Comparison of ENCODE assay signal across 10 cellular contexts in genomic region chr9:98075332-98075805, GRCh38. TPM values are rescaled to one million over a fixed set of nuclear protein-coding genes. Genes with fewer than 3 reads are reported as not detected.
DNase-seq lines count a peak whose midpoint lies in the region; ATAC-seq, FAIRE-seq and TF ChIP-seq lines count a peak whose summit lies in the region.
"Had no signal": no experiment of that assay in that cellular context is flagged by ENCODE, and none has a peak within 500 bp of the region (broad histone marks: within the 10 kb centered on the region; RNA-seq: fewer than 3 reads in every experiment).

No MANE protein-coding gene starts in this region.

- H3K4ac ChIP-seq in IMR-90 (ENCODE audit: low read depth, low read length): peak overlapping the region; percentile 38; the same call in 1 of the 2 replicates

- H4K5ac ChIP-seq in IMR-90 (ENCODE audit: low read depth, low read length): no peak overlapping the region; the same call in 1 of the 2 replicates

- H3K9ac ChIP-seq in IMR-90 (ENCODE audit: low read depth, low read length): no peak overlapping the region
- H3K9ac ChIP-seq in mucosa of rectum (ENCODE audit: low read depth in 1 of 2, low read length in 2 of 2): peak overlapping the region in 1 of 2 donors; percentile 79

- H2BK5ac ChIP-seq in IMR-90 (ENCODE audit: low read depth, low read length, poor library complexity, severe bottlenecking): no peak overlapping the region

- H3K4me1 ChIP-seq in IMR-90 (ENCODE audit: control insufficient read depth, insufficient read depth, low read length): peaks cover 5% of the 10 kb centered on the region
- peaks cover 29 to 48% of the 10 kb centered on the region in 2 donors for H3K4me1 ChIP-seq in mucosa of rectum (ENCODE audit: control insufficient read depth in 2 of 2, insufficient read depth in 2 of 2, low read length in 2 of 2)

- no peak for TF ChIP-seq RAD21 in IMR-90 (IDR thresholded peaks at IDR 0.05; ENCODE audit: low read length)

- WGBS in IMR-90 (ENCODE audit: extremely low coverage in 2 of 2, insufficient read length in 1 of 2), 2 experiments: 25% methylated on average over 1 of the region's 6 CpGs; no CpG with 5 or more reads in 1 of the 2 experiments

- H3K9me3 ChIP-seq in IMR-90 (ENCODE audit: control insufficient read depth, insufficient read depth, low read length): no peaks in the 10 kb centered on the region
- no peaks in the 10 kb centered on the region for H3K9me3 ChIP-seq in mucosa of rectum (ENCODE audit: control insufficient read depth in 2 of 2, low read length in 2 of 2)

- TF ChIP-seq CTCF in IMR-90 (conservative IDR thresholded peaks at IDR 0.05; ENCODE audit: low read depth, low read length) (no peak), bronchial epithelial cell (IDR thresholded peaks at IDR 0.05; ENCODE audit: insufficient read depth, low read length, severe bottlenecking) (no peak)

- intact Hi-C loops in IMR-90 (cut with micrococcal nuclease): no loop called here

- H4K91ac ChIP-seq in IMR-90 (ENCODE audit: insufficient read depth, low read depth, low read length): no peak overlapping the region

- no peak overlapping the region for H3K18ac ChIP-seq in IMR-90 (ENCODE audit: low read depth, low read length)

- DNase-seq in AG20443 (ENCODE audit: low spot score) (peak; percentile 85), IMR-90 (peak; percentile 78), bronchial epithelial cell (ENCODE audit: low read depth) (peak; percentile 91), GM12892 (ENCODE audit: insufficient read length) (no peak), mesenteric fat pad (ENCODE audit: low spot score) (no peak), NCI-H526 treated with DMSO at 0.1 percent for 48 hours (lab: John Stamatoyannopoulos, UW) (no peak), DMS53 (lab: John Stamatoyannopoulos, UW) (no peak)
- DNase-seq: NCI-H510A had no signal

- dilution Hi-C loops in IMR-90 (cut with HindIII; ENCODE audit: low sequenced_read_pairs, unreplicated experiment): no loop called here

- H4K20me1 ChIP-seq in IMR-90 (ENCODE audit: insufficient read depth, low read length): peaks cover 27% of the 10 kb centered on the region

- POLR2A ChIA-PET in IMR-90 (lab: Charles Lee; ENCODE audit: unreplicated experiment): no interaction called here

- peaks cover 16 to 70% of the 10 kb centered on the region in 2 experiments for H3K79me1 ChIP-seq in IMR-90 (ENCODE audit: low read depth in 1 of 2, low read length in 2 of 2)

- H2BK20ac ChIP-seq in IMR-90 (ENCODE audit: low read depth, low read length): no peak overlapping the region

- H2BK120ac ChIP-seq in IMR-90 (ENCODE audit: low read depth, low read length): no peak overlapping the region

- no peak overlapping the region for H3K23ac ChIP-seq in IMR-90 (ENCODE audit: low read depth, low read length)

- H2BK15ac ChIP-seq in IMR-90 (ENCODE audit: low read depth, low read length): no peak overlapping the region

- H3K14ac ChIP-seq in IMR-90 (replicated peaks; ENCODE audit: low read depth, low read length): no peak overlapping the region; the same call in 1 of the 2 replicates

- CTCF ChIA-PET in IMR-90 (lab: Yijun Ruan, JAX): interaction anchor here (0.6 kb wide), 1 partner anchor 280 kb away, joined by 4 read pairs; no protein-coding TSS in a partner anchor

- H2AK5ac ChIP-seq in IMR-90 (ENCODE audit: low read depth, low read length): peak overlapping the region; percentile 92

- H3K9me1 ChIP-seq in IMR-90 (ENCODE audit: insufficient read depth, low read length): peaks cover 2% of the 10 kb centered on the region; the same call in 1 of the 2 replicates

- peaks cover 22% of the 10 kb centered on the region for H3K36me3 ChIP-seq in IMR-90 (ENCODE audit: control insufficient read depth, insufficient read depth, low read length)
- peaks cover 1% of the 10 kb centered on the region for H3K36me3 ChIP-seq in bronchial epithelial cell (ENCODE audit: control insufficient read depth, insufficient read depth, low read length)
- peaks cover 26 to 36% of the 10 kb centered on the region in 2 donors for H3K36me3 ChIP-seq in mucosa of rectum (ENCODE audit: control insufficient read depth in 2 of 2, insufficient read depth in 2 of 2, low read length in 2 of 2)

- peak overlapping the region in 1 of 2 experiments; percentile 74; a peak in 2 of 4 replicates for H4K8ac ChIP-seq in IMR-90 (ENCODE audit: low read depth in 2 of 2, low read length in 2 of 2)

- H2AFZ ChIP-seq in IMR-90 (replicated peaks; ENCODE audit: low read length, poor library complexity): peak overlapping the region; percentile 27

- no TSS peak for BruUV-seq in IMR-90 (replicated peaks; lab: Mats Ljungman, UMichigan)

- in situ Hi-C loops in IMR-90 (cut with MboI; ENCODE audit: low sequenced_read_pairs): no loop called here

- H3K4me3 ChIP-seq in IMR-90 (ENCODE audit: insufficient read depth, low read depth, low read length) (no peak overlapping the region), bronchial epithelial cell (ENCODE audit: low read depth, low read length) (no peak overlapping the region), mucosa of rectum (ENCODE audit: low read length in 2 of 2) (no peak overlapping the region)

- H3K4me2 ChIP-seq in IMR-90 (ENCODE audit: low read depth, low read length): no peak overlapping the region

- H3K27ac ChIP-seq in IMR-90 (ENCODE audit: insufficient read depth, low read length) (0 out of 2 replicates have a peak overlapping the region, but pooled peaks have one; percentile 49), mucosa of rectum (ENCODE audit: low read depth in 2 of 2, low read length in 2 of 2) (peak overlapping the region; percentile 28 to 45)

- H2AK9ac ChIP-seq in IMR-90 (replicated peaks; ENCODE audit: low read depth, low read length, poor library complexity): no peak overlapping the region

- peak; percentile 70 for ATAC-seq in IMR-90 (ENCODE audit: low read depth)

- H3K56ac ChIP-seq in IMR-90 (ENCODE audit: extremely low read depth, insufficient read depth, low read length): no peak overlapping the region

- FAIRE-seq in bronchial epithelial cell (lab: Jason Lieb, UNC) (peak; percentile 64), GM12892 (lab: Jason Lieb, UNC) (no peak)
- FAIRE-seq: colon had no signal

- H3K27me3 ChIP-seq in IMR-90 (ENCODE audit: control insufficient read depth, insufficient read depth, low read length) (no peaks in the 10 kb centered on the region), bronchial epithelial cell (ENCODE audit: control insufficient read depth, insufficient read depth, low read length) (no peaks in the 10 kb centered on the region), mucosa of rectum (ENCODE audit: control insufficient read depth in 2 of 2, insufficient read depth in 2 of 2, low read length in 2 of 2) (no peaks in the 10 kb centered on the region)

- no peak for TF ChIP-seq POLR2A in IMR-90 (IDR thresholded peaks at IDR 0.05; ENCODE audit: low read depth, low read length)
- TF ChIP-seq POLR2A in GM12892 (IDR thresholded peaks at IDR 0.05; ENCODE audit: low read depth, low read length): no peak

TF ChIP-seq in IMR-90, 13 proteins besides CTCF, POLR2A, EP300 and RAD21:
- no peak for TF ChIP-seq NFE2L2 (IDR thresholded peaks at IDR 0.05; ENCODE audit: low read depth, low read length)
- TF ChIP-seq USF2 (IDR thresholded peaks at IDR 0.05; ENCODE audit: low read depth, low read length): peak; percentile 91
TF ChIP-seq in IMR-90: peak in this region for 1.

RNA-seq across cellular contexts. Expression of gene NANS, which starts 18.8 kb away (rescaled TPM):
- total RNA-seq in IMR-90 (2012; rRNA removed) (306 and 313 TPM in 2 replicates), bronchial epithelial cell (98.8 and 118 TPM in 2 replicates), mesenteric fat pad (48.6 TPM)
- 197 and 210 TPM in 2 replicates for polyA plus RNA-seq in IMR-90 (2012; rRNA removed)
- 201 and 222 TPM in 2 replicates for polyA plus RNA-seq in IMR-90 (2012; cell fraction: cytosol; rRNA removed)
- polyA plus RNA-seq in IMR-90 (2012; cell fraction: nucleus; rRNA removed; ENCODE audit: low replicate concordance): 110 and 136 TPM in 2 replicates
- 45.7 TPM for polyA plus RNA-seq in GM12892 (2012; ENCODE audit: missing spikeins)

RNA-seq across cellular contexts. Expression of gene TRIM14, which starts 43.7 kb away (rescaled TPM):
- total RNA-seq in IMR-90 (2012; rRNA removed): 3.0 and 3.1 TPM in 2 replicates
- polyA plus RNA-seq in IMR-90 (2012; rRNA removed): 8.5 and 8.8 TPM in 2 replicates
- polyA plus RNA-seq in IMR-90 (2012; cell fraction: cytosol; rRNA removed): 4.9 and 10.8 TPM in 2 replicates
- 9.1 and 11.8 TPM in 2 replicates for polyA plus RNA-seq in IMR-90 (2012; cell fraction: nucleus; rRNA removed; ENCODE audit: low replicate concordance)
- 1.8 and 5.8 TPM in 2 replicates for total RNA-seq in bronchial epithelial cell
- 20.8 TPM for polyA plus RNA-seq in GM12892 (2012; ENCODE audit: missing spikeins)
- total RNA-seq in mesenteric fat pad: 13.8 TPM

Comparison
In these comparisons a context has a peak if more than half of its experiments do, and no peak if none do; other contexts are left out.
1. DNase-seq: peak in AG20443 (single experiment), IMR-90 (single experiment) and bronchial epithelial cell (single experiment); none in GM12892 (single experiment), mesenteric fat pad (single experiment), NCI-H526 treated with DMSO at 0.1 percent for 48 hours (single experiment) and DMS53 (single experiment).